In genomic region chr5:150642991-150643710, GRCh38 we compare ENCODE assay signal across 15 cellular contexts. TPM values are rescaled to one million over a fixed set of nuclear protein-coding genes. Genes with fewer than 3 reads are reported as not detected.
DNase-seq lines count a peak whose midpoint lies in the region; ATAC-seq and TF ChIP-seq lines count a peak whose summit lies in the region.
"Had no signal": no experiment of that assay in that cellular context is flagged by ENCODE, and none has a peak within 500 bp of the region (broad histone marks: within the 10 kb centered on the region; RNA-seq: fewer than 3 reads in every experiment).

No MANE protein-coding gene starts in this region.

- H2AK5ac ChIP-seq in H9 (ENCODE audit: insufficient read length, low read length) = no peak overlapping the region

- no peak for TF ChIP-seq CTCF in H9 (conservative IDR thresholded peaks at IDR 0.05)
- no peak for TF ChIP-seq CTCF in body of pancreas (IDR thresholded peaks at IDR 0.05)
- TF ChIP-seq CTCF in hepatocyte (IDR thresholded peaks at IDR 0.05; ENCODE audit: poor library complexity) = no peak
- no peak for TF ChIP-seq CTCF in WTC11 (IDR thresholded peaks at IDR 0.05)

- H3K4me1 ChIP-seq in H9 (ENCODE audit: insufficient read depth, low read length) (peaks cover 2% of the 10 kb centered on the region; the same call in 1 of the 2 replicates), body of pancreas (peaks cover 84% of the 10 kb centered on the region), hepatocyte (ENCODE audit: insufficient read depth) (peaks cover 74% of the 10 kb centered on the region), skeletal muscle satellite cell (ENCODE audit: control insufficient read depth, insufficient read depth, low read length) (peaks cover 68% of the 10 kb centered on the region)

- no peaks in the 10 kb centered on the region for H4K20me1 ChIP-seq in H9 (ENCODE audit: control insufficient read depth, insufficient read depth, insufficient read length)
- H4K20me1 ChIP-seq in hepatocyte (ENCODE audit: insufficient read depth, poor library complexity, severe bottlenecking) = no peaks in the 10 kb centered on the region

- no peaks in the 10 kb centered on the region for H3K79me1 ChIP-seq in H9 (ENCODE audit: insufficient read depth, low read depth, low read length, poor library complexity, severe bottlenecking)

- no peaks in the 10 kb centered on the region for H3K23me2 ChIP-seq in H9 (ENCODE audit: insufficient read length, low read depth, low read length, poor library complexity, severe bottlenecking)

- no peak overlapping the region for H3K9ac ChIP-seq in H9 (ENCODE audit: extremely low read depth, insufficient read length, low read length)
- no peak overlapping the region for H3K9ac ChIP-seq in skeletal muscle satellite cell (ENCODE audit: low read depth, low read length)

- H2BK15ac ChIP-seq in H9 (ENCODE audit: low read depth, low read length) = no peak overlapping the region

- WGBS in H9 (ENCODE audit: extremely low coverage, insufficient read length, low lambda C conversion rate) = no CpG with 5 or more reads among the region's 12 CpGs
- WGBS in body of pancreas, 2 donors = 79 to 84% methylated on average over 10 to 12 of the region's 12 CpGs
- 91% methylated on average over 12 of the region's 12 CpGs for WGBS in hepatocyte (ENCODE audit: low lambda C conversion rate, missing lambda C conversion rate)

- H2BK5ac ChIP-seq in H9 (ENCODE audit: insufficient read length, low read length) = no peak overlapping the region

- H3K27me3 Mint-ChIP-seq in H9 (ENCODE audit: low read depth) = peaks cover 2% of the 10 kb centered on the region; the same call in 1 of the 2 replicates
- no peaks in the 10 kb centered on the region for H3K27me3 Mint-ChIP-seq in WTC11 (ENCODE audit: low read depth)
- H3K27me3 Mint-ChIP-seq: activated naive CD4-positive, alpha-beta T cell treated with anti-CD3 and anti-CD28 coated beads, Interleukin-2, amount 50 U/mL, for 24 hours had no signal

- no peak for ATAC-seq in body of pancreas
- no peak for ATAC-seq in WTC11

- H2BK20ac ChIP-seq in H9 (ENCODE audit: low read depth, low read length, poor library complexity, severe bottlenecking) = no peak overlapping the region

- no peak overlapping the region for H3K18ac ChIP-seq in H9 (ENCODE audit: insufficient read length, low read depth, low read length)

- no peaks in the 10 kb centered on the region for H3K9me2 ChIP-seq in hepatocyte (replicated peaks; ENCODE audit: insufficient read depth)

- H3K36me3 Mint-ChIP-seq in H9 (ENCODE audit: insufficient read depth in 1 of 3, low read depth in 3 of 3) (no peaks in the 10 kb centered on the region), WTC11 (no peaks in the 10 kb centered on the region)
- H3K36me3 Mint-ChIP-seq: activated naive CD4-positive, alpha-beta T cell treated with anti-CD3 and anti-CD28 coated beads, Interleukin-2, amount 50 U/mL, for 24 hours; CD4-positive, alpha-beta memory T cell had no signal

- H3K36me3 ChIP-seq in body of pancreas (replicated peaks in 1 of 2; ENCODE audit: insufficient read depth in 1 of 2, low read depth in 2 of 2) = no peaks in the 10 kb centered on the region
- no peaks in the 10 kb centered on the region for H3K36me3 ChIP-seq in hepatocyte (replicated peaks; ENCODE audit: insufficient read depth, low read depth)
- peaks cover under 1% of the 10 kb centered on the region for H3K36me3 ChIP-seq in skeletal muscle satellite cell (ENCODE audit: insufficient read depth, low read length)
- H3K36me3 ChIP-seq: HAP-1 had no signal

- H2AFZ ChIP-seq in H9 (ENCODE audit: low read length) (no peak overlapping the region), hepatocyte (no peak overlapping the region)

- intact Hi-C loops in body of pancreas (cut with DNase I) = no loop called here

- H3K56ac ChIP-seq in H9 (ENCODE audit: insufficient read length, low read depth, low read length) = no peak overlapping the region

- CTCF ChIA-PET in WTC11 (lab: Charles Lee) = interaction anchor here (0.7 to 2.8 kb wide), 7 partner anchors 13 to 998 kb away, joined by 3 to 11 read pairs (median 3); partner anchors contain the start of gene RBM22

- no peak overlapping the region for H3K4ac ChIP-seq in H9 (ENCODE audit: low read depth, low read length)

- H3T11ph ChIP-seq in H9 (ENCODE audit: low read length) = no peak overlapping the region

- DNase-seq in H9 (no peak), body of pancreas (no peak), hepatocyte (ENCODE audit: low spot score) (no peak), NCI-H2081 treated with DMSO at 0.1 percent for 48 hours (lab: John Stamatoyannopoulos, UW) (no peak), superior temporal gyrus (ENCODE audit: extremely low spot score) (no peak), WTC11 (ENCODE audit: low spot score) (no peak)
- DNase-seq in stimulated activated CD4-positive, alpha-beta T cell treated with anti-CD3 and anti-CD28 coated beads, Interleukin-4, amount 100 ng/mL, for 4 hours = no peak
- DNase-seq: activated CD4-positive, alpha-beta T cell treated with anti-CD3 and anti-CD28 coated beads, Interleukin-2, amount 50 U/mL, for 48 hours; CD4-positive, alpha-beta memory T cell; NCI-H510A treated with DMSO at 0.1 percent for 48 hours; retina had no signal

- H4K8ac ChIP-seq in H9 (replicated peaks; ENCODE audit: insufficient read length, low read depth, low read length) = no peak overlapping the region

- H3K27ac ChIP-seq in H9 (ENCODE audit: insufficient read length, low read depth, low read length) (no peak overlapping the region), body of pancreas (peak overlapping the region; percentile 86 to 88 (median 86)), hepatocyte (peak overlapping the region; percentile 54)

- no peak overlapping the region for H2BK12ac ChIP-seq in H9 (ENCODE audit: insufficient read length, low read depth, low read length)

- H3K9me3 ChIP-seq in H9 (ENCODE audit: control insufficient read depth, low read depth, low read length) (no peaks in the 10 kb centered on the region), body of pancreas (no peaks in the 10 kb centered on the region), hepatocyte (ENCODE audit: low read depth) (no peaks in the 10 kb centered on the region), skeletal muscle satellite cell (replicated peaks; ENCODE audit: low read length) (no peaks in the 10 kb centered on the region)
- H3K9me3 ChIP-seq: HAP-1 had no signal

- H3K14ac ChIP-seq in H9 (ENCODE audit: insufficient read depth, low read length) = 0 out of 2 replicates have a peak overlapping the region, but pooled peaks have one; percentile 72

- H3K9me3 Mint-ChIP-seq in H9 (no peaks in the 10 kb centered on the region), WTC11 (no peaks in the 10 kb centered on the region)
- H3K9me3 Mint-ChIP-seq: activated naive CD4-positive, alpha-beta T cell treated with anti-CD3 and anti-CD28 coated beads, Interleukin-2, amount 50 U/mL, for 24 hours; CD4-positive, alpha-beta memory T cell had no signal

- no peak overlapping the region for H3K4me2 ChIP-seq in H9 (ENCODE audit: insufficient read depth, insufficient read length, low read length)
- peak overlapping the region; percentile 67 for H3K4me2 ChIP-seq in hepatocyte
- peak overlapping the region; percentile 82 for H3K4me2 ChIP-seq in skeletal muscle satellite cell (ENCODE audit: low read length)

- H4K91ac ChIP-seq in H9 (ENCODE audit: insufficient read length, low read depth, low read length) = no peak overlapping the region

- H3K27me3 ChIP-seq in H9 (ENCODE audit: insufficient read depth, low read length) (no peaks in the 10 kb centered on the region), body of pancreas (no peaks in the 10 kb centered on the region), hepatocyte (no peaks in the 10 kb centered on the region), skeletal muscle satellite cell (ENCODE audit: control insufficient read depth, insufficient read depth, low read length) (no peaks in the 10 kb centered on the region)

- H3K4me3 ChIP-seq in body of pancreas (no peak overlapping the region), hepatocyte (no peak overlapping the region), skeletal muscle satellite cell (ENCODE audit: low read length) (peak overlapping the region; percentile 69)
- H3K4me3 ChIP-seq: HAP-1 had no signal

- H4K5ac ChIP-seq in H9 (ENCODE audit: insufficient read length, low read depth, low read length) = no peak overlapping the region

- no peak overlapping the region for H3K23ac ChIP-seq in H9 (ENCODE audit: insufficient read length, low read depth, low read length)

- H2BK120ac ChIP-seq in H9 (ENCODE audit: low read depth, low read length, poor library complexity, severe bottlenecking) = no peak overlapping the region

- TF ChIP-seq POLR2A in body of pancreas (IDR thresholded peaks at IDR 0.05) = no peak

- H3K27ac Mint-ChIP-seq in H9 (peak overlapping the region in 2 of 3 experiments; percentile 37 to 66; a peak in 2 of 7 replicates), WTC11 (no peak overlapping the region)
- H3K27ac Mint-ChIP-seq: activated naive CD4-positive, alpha-beta T cell treated with anti-CD3 and anti-CD28 coated beads, Interleukin-2, amount 50 U/mL, for 24 hours; CD4-positive, alpha-beta memory T cell had no signal

- no peak overlapping the region for H3K4me3 Mint-ChIP-seq in H9
- no peak overlapping the region for H3K4me3 Mint-ChIP-seq in WTC11
- H3K4me3 Mint-ChIP-seq: activated naive CD4-positive, alpha-beta T cell treated with anti-CD3 and anti-CD28 coated beads, Interleukin-2, amount 50 U/mL, for 24 hours had no signal

- no peaks in the 10 kb centered on the region for H3K79me2 ChIP-seq in H9 (ENCODE audit: insufficient read depth, low read length)
- peaks cover 49% of the 10 kb centered on the region for H3K79me2 ChIP-seq in hepatocyte

- POLR2A ChIA-PET in WTC11 (lab: Charles Lee) = interaction anchor here (0.8 kb wide), 1 partner anchor 58 kb away, joined by 3 read pairs; the partner anchor contains the start of gene RBM22

- H3K4me1 Mint-ChIP-seq in H9 (peaks cover 45 to 59% of the 10 kb centered on the region in 2 experiments), WTC11 (peaks cover 38% of the 10 kb centered on the region)
- H3K4me1 Mint-ChIP-seq: activated naive CD4-positive, alpha-beta T cell treated with anti-CD3 and anti-CD28 coated beads, Interleukin-2, amount 50 U/mL, for 24 hours; CD4-positive, alpha-beta memory T cell had no signal

RNA-seq across cellular contexts. Expression of gene SYNPO, which starts 2.7 kb away (rescaled TPM):
- total RNA-seq in H9 (2021) = 1.7 and 1.9 TPM in 2 replicates
- 10 to 100 TPM; 18.4 to 40.9 TPM for total RNA-seq in body of pancreas
- total RNA-seq in hepatocyte = 6.9 and 8.4 TPM in 2 replicates
- polyA plus RNA-seq in hepatocyte = 5.3 and 7.1 TPM in 2 replicates
- 2.3 and 3.3 TPM in 2 replicates for total RNA-seq in skeletal muscle satellite cell (2012; rRNA removed)
- total RNA-seq in WTC11 (2021) = 2.1 to 2.7 TPM (median 2.6 TPM) in 3 replicates
- polyA plus RNA-seq: CD4-positive, alpha-beta memory T cell had no signal

RNA-seq across cellular contexts. Expression of gene MYOZ3, which starts 17.9 kb away (rescaled TPM):
- 15.8 and 18.1 TPM in 2 replicates for total RNA-seq in H9 (2021)
- under 1 TPM in 1 of 2 donors, not detected in 1; 0.26 TPM for total RNA-seq in body of pancreas
- total RNA-seq in hepatocyte = 0.92 and 1.1 TPM in 2 replicates
- polyA plus RNA-seq in hepatocyte = 0.83 and 1.8 TPM in 2 replicates
- under 0.01 TPM in 1 of 2 replicates, not detected in the other for total RNA-seq in skeletal muscle satellite cell (2012; rRNA removed)
- 11.6 to 14.5 TPM (median 13.7 TPM) in 3 replicates for total RNA-seq in WTC11 (2021)
- total RNA-seq: CD4-positive, alpha-beta memory T cell; esophagus mucosa had no signal
- polyA plus RNA-seq: CD4-positive, alpha-beta memory T cell had no signal

RNA-seq across cellular contexts. Expression of gene RBM22, which starts 57.7 kb away (rescaled TPM):
- total RNA-seq in H9 (2021) = 44.9 and 47.0 TPM in 2 replicates
- 10 to 100 TPM; 22.8 to 28.7 TPM for total RNA-seq in body of pancreas
- 39.3 and 42.6 TPM in 2 replicates for total RNA-seq in hepatocyte
- polyA plus RNA-seq in hepatocyte = 32.9 and 38.6 TPM in 2 replicates
- total RNA-seq in skeletal muscle satellite cell (2012; rRNA removed) = 21.4 and 25.1 TPM in 2 replicates
- total RNA-seq in WTC11 (2021) = 28.7 to 34.0 TPM (median 31.6 TPM) in 3 replicates
